ENCODE assay signal across 8 cellular contexts in genomic region chr7:72830567-72830966, GRCh38. TPM values are rescaled to one million over a fixed set of nuclear protein-coding genes. Genes with fewer than 3 reads are reported as not detected.
DNase-seq lines count a peak whose midpoint lies in the region; ATAC-seq and TF ChIP-seq lines count a peak whose summit lies in the region.
"Not testable (repeated sequence)": the region's sequence is repeated elsewhere in the genome, so short reads cannot be mapped to it uniquely, and the experiment has no call there.

No MANE protein-coding gene starts in this region.

- 58% methylated on average over 5 of the region's 5 CpGs for WGBS in hepatocyte (ENCODE audit: low lambda C conversion rate, missing lambda C conversion rate)

- not testable (repeated sequence) for H3K9me2 ChIP-seq in hepatocyte (replicated peaks; ENCODE audit: insufficient read depth)

- not testable (repeated sequence) for DNase-seq in AG04450 (ENCODE audit: low read depth, low spot score); HAP-1 (ENCODE audit: low spot score in 2 of 2); hepatocyte (ENCODE audit: low spot score); natural killer cell; stimulated activated naive B cell treated with anti-CD40 and anti-IgM and Interleukin-4, amounts not matched to agents 10 μg/mL and 1 μg/mL and 100 μg/mL, for 72 hours
- peak; percentile 29 for DNase-seq in RKO (ENCODE audit: low spot score)

- intact Hi-C loops in natural killer cell (cut with micrococcal nuclease) = not testable (repeated sequence)

- peak overlapping the region; percentile 58 to 81 for H3K9ac ChIP-seq in duodenal mucosa (ENCODE audit: low read depth in 1 of 2, low read length in 2 of 2)

- peak overlapping the region; percentile 76 for H3K4me2 ChIP-seq in hepatocyte

- POLR2A ChIA-PET in AG04450 (lab: Yijun Ruan, JAX) = not testable (repeated sequence)

- not testable (repeated sequence) for H3K36me3 Mint-ChIP-seq in activated naive CD4-positive, alpha-beta T cell treated with anti-CD3 and anti-CD28 coated beads, Interleukin-2, amount 50 U/mL, for 24 hours; natural killer cell
- peaks cover 12 to 20% of the 10 kb centered on the region in 2 donors for H3K36me3 Mint-ChIP-seq in stimulated activated naive B cell treated with anti-CD40 and anti-IgM and Interleukin-4, amounts not matched to agents 10 μg/mL and 1 μg/mL and 100 μg/mL, for 72 hours

- H3K9me3 Mint-ChIP-seq in activated naive CD4-positive, alpha-beta T cell treated with anti-CD3 and anti-CD28 coated beads, Interleukin-2, amount 50 U/mL, for 24 hours; natural killer cell; stimulated activated naive B cell treated with anti-CD40 and anti-IgM and Interleukin-4, amounts not matched to agents 10 μg/mL and 1 μg/mL and 100 μg/mL, for 72 hours: not testable (repeated sequence)

- H3K27me3 Mint-ChIP-seq in activated naive CD4-positive, alpha-beta T cell treated with anti-CD3 and anti-CD28 coated beads, Interleukin-2, amount 50 U/mL, for 24 hours; natural killer cell (ENCODE audit: low read depth in 2 of 2); stimulated activated naive B cell treated with anti-CD40 and anti-IgM and Interleukin-4, amounts not matched to agents 10 μg/mL and 1 μg/mL and 100 μg/mL, for 72 hours: not testable (repeated sequence)

- in situ Hi-C loops in HAP-1 (cut with MboI; ENCODE audit: low sequenced_read_pairs) = not testable (repeated sequence)

- ATAC-seq in natural killer cell; stimulated activated naive B cell treated with anti-CD40 and anti-IgM and Interleukin-4, amounts not matched to agents 10 μg/mL and 1 μg/mL and 100 μg/mL, for 72 hours (replicated peaks): not testable (repeated sequence)

- CTCF ChIA-PET in AG04450 (lab: Charles Lee) = not testable (repeated sequence)

- TF ChIP-seq CTCF in AG04450 (IDR thresholded peaks at IDR 0.05; ENCODE audit: low read depth, low read length); hepatocyte (IDR thresholded peaks at IDR 0.05; ENCODE audit: poor library complexity); natural killer cell (IDR thresholded peaks at IDR 0.05): not testable (repeated sequence)

- peaks cover 25% of the 10 kb centered on the region for H3K4me1 Mint-ChIP-seq in activated naive CD4-positive, alpha-beta T cell treated with anti-CD3 and anti-CD28 coated beads, Interleukin-2, amount 50 U/mL, for 24 hours
- H3K4me1 Mint-ChIP-seq in natural killer cell = peaks cover 21 to 26% of the 10 kb centered on the region in 2 donors
- H3K4me1 Mint-ChIP-seq in stimulated activated naive B cell treated with anti-CD40 and anti-IgM and Interleukin-4, amounts not matched to agents 10 μg/mL and 1 μg/mL and 100 μg/mL, for 72 hours = peaks cover 12% of the 10 kb centered on the region in 2 donors

- H3K4me3 Mint-ChIP-seq in activated naive CD4-positive, alpha-beta T cell treated with anti-CD3 and anti-CD28 coated beads, Interleukin-2, amount 50 U/mL, for 24 hours = peak overlapping the region; percentile 94
- peak overlapping the region; percentile 95 for H3K4me3 Mint-ChIP-seq in natural killer cell
- peak overlapping the region; percentile 87 to 94 for H3K4me3 Mint-ChIP-seq in stimulated activated naive B cell treated with anti-CD40 and anti-IgM and Interleukin-4, amounts not matched to agents 10 μg/mL and 1 μg/mL and 100 μg/mL, for 72 hours

- H2AFZ ChIP-seq in hepatocyte = not testable (repeated sequence)

- H3K4me3 ChIP-seq in AG04450 (ENCODE audit: low read depth, low read length) (peak overlapping the region; percentile 69), HAP-1 (peak overlapping the region; percentile 66), duodenal mucosa (ENCODE audit: low read depth in 1 of 2, low read length in 2 of 2) (peak overlapping the region; percentile 74 to 75), hepatocyte (peak overlapping the region; percentile 35)

- H3K27ac ChIP-seq in AG04450 (ENCODE audit: low read depth, low read length) (peak overlapping the region; percentile 96), hepatocyte (peak overlapping the region; percentile 94)
- not testable (repeated sequence) for H3K27ac ChIP-seq in duodenal mucosa (ENCODE audit: low read depth, low read length)

- H3K27ac Mint-ChIP-seq in activated naive CD4-positive, alpha-beta T cell treated with anti-CD3 and anti-CD28 coated beads, Interleukin-2, amount 50 U/mL, for 24 hours = peak overlapping the region; percentile 43
- peak overlapping the region; percentile 90 to 96 for H3K27ac Mint-ChIP-seq in natural killer cell
- H3K27ac Mint-ChIP-seq in stimulated activated naive B cell treated with anti-CD40 and anti-IgM and Interleukin-4, amounts not matched to agents 10 μg/mL and 1 μg/mL and 100 μg/mL, for 72 hours = peak overlapping the region; percentile 98

- H3K27me3 ChIP-seq in AG04450 (ENCODE audit: control insufficient read depth, insufficient read depth, low read length); HAP-1 (ENCODE audit: low read depth); duodenal mucosa (ENCODE audit: control insufficient read depth in 1 of 2, insufficient read depth in 2 of 2, low read length in 2 of 2); hepatocyte: not testable (repeated sequence)

- not testable (repeated sequence) for H3K4me1 ChIP-seq in HAP-1; duodenal mucosa (ENCODE audit: control insufficient read depth in 1 of 2, insufficient read depth in 2 of 2, low read length in 2 of 2); hepatocyte (ENCODE audit: insufficient read depth)

- not testable (repeated sequence) for H4K20me1 ChIP-seq in hepatocyte (ENCODE audit: insufficient read depth, poor library complexity, severe bottlenecking)

- not testable (repeated sequence) for H3K9me3 ChIP-seq in AG04450 (ENCODE audit: control insufficient read depth, insufficient read depth, low read length); HAP-1; duodenal mucosa (ENCODE audit: control insufficient read depth in 1 of 2, low read length in 2 of 2); hepatocyte (ENCODE audit: low read depth)

- H3K79me2 ChIP-seq in hepatocyte = peaks cover 24% of the 10 kb centered on the region

- H3K36me3 ChIP-seq in HAP-1 (replicated peaks) = peaks cover 16% of the 10 kb centered on the region
- H3K36me3 ChIP-seq in duodenal mucosa (ENCODE audit: control insufficient read depth in 1 of 2, insufficient read depth in 2 of 2, low read length in 2 of 2) = peaks cover 0 to 12% of the 10 kb centered on the region in 2 donors
- not testable (repeated sequence) for H3K36me3 ChIP-seq in hepatocyte (replicated peaks; ENCODE audit: insufficient read depth, low read depth)

RNA-seq across cellular contexts. Expression of gene TYW1B, which starts 2.6 kb away (rescaled TPM):
- polyA plus RNA-seq in AG04450 (2011; rRNA removed) (3.5 and 5.0 TPM in 2 replicates), hepatocyte (1.7 and 2.0 TPM in 2 replicates)
- 6.2 and 6.4 TPM in 2 replicates for polyA minus RNA-seq in AG04450 (2011; rRNA and poly(A)+ RNA removed)
- total RNA-seq in hepatocyte (1.9 TPM in 2 replicates), natural killer cell (10 to 100 TPM in 1 of 3 donors, 1 to 10 TPM in 2; 7.2 to 12.9 (median 7.9) TPM)

Comparison
In these comparisons a context has a peak if more than half of its experiments do, and no peak if none do; other contexts are left out.
1. H3K27ac Mint-ChIP-seq: peak in every context shown above with its lines; median percentile 98 in stimulated activated naive B cell treated with anti-CD40 and anti-IgM and Interleukin-4, amounts not matched to agents 10 μg/mL and 1 μg/mL and 100 μg/mL, for 72 hours; 93 in natural killer cell; 43 in activated naive CD4-positive, alpha-beta T cell treated with anti-CD3 and anti-CD28 coated beads, Interleukin-2, amount 50 U/mL, for 24 hours.